In genomic region chr5:136108131-136108739, GRCh38 we compare ENCODE assay signal across 15 cellular contexts. TPM values are rescaled to one million over a fixed set of nuclear protein-coding genes. Genes with fewer than 3 reads are reported as not detected.
DNase-seq lines count a peak whose midpoint lies in the region; ATAC-seq, FAIRE-seq and TF ChIP-seq lines count a peak whose summit lies in the region.
"Had no signal": no experiment of that assay in that cellular context is flagged by ENCODE, and none has a peak within 500 bp of the region (broad histone marks: within the 10 kb centered on the region; RNA-seq: fewer than 3 reads in every experiment).

No MANE protein-coding gene starts in this region.

- H3K9me3 ChIP-seq in pancreas (no peaks in the 10 kb centered on the region), Caco-2 (peaks cover 5% of the 10 kb centered on the region; the same call in 1 of the 2 replicates)
- H3K9me3 ChIP-seq: SJSA1, stomach had no signal

- H3K4me3 ChIP-seq in pancreas (no peak overlapping the region), Caco-2 (ENCODE audit: low read depth, low read length) (no peak overlapping the region)
- H3K4me3 ChIP-seq: dorsolateral prefrontal cortex, SJSA1, stomach had no signal

- no peaks in the 10 kb centered on the region for H3K27me3 ChIP-seq in pancreas
- no peaks in the 10 kb centered on the region for H3K27me3 ChIP-seq in Caco-2 (replicated peaks; ENCODE audit: control insufficient read depth, insufficient read depth, low read length)
- H3K27me3 ChIP-seq: stomach had no signal

- intact Hi-C loops in pancreas (cut with DNase I) (no loop called here), Caco-2 (cut with micrococcal nuclease; ENCODE audit: unreplicated experiment) (no loop called here), left colon (cut with DNase I, micrococcal nuclease) (no loop called here)
- intact Hi-C loops in activated T-helper 2 cell treated with anti-CD3 and anti-CD28 coated beads, Interferon-gamma antibody, Interleukin-2, Interleukin-4, amounts not matched to agents 10 μg/mL and 5 μg/mL and 100 μg/mL, durations not matched to agents 14 hours and 24 hours and 36 hours (cut with micrococcal nuclease) = no loop called here

- no peak for FAIRE-seq in pancreas (lab: Jason Lieb, UNC)

- CTCF ChIA-PET in Caco-2 (lab: Charles Lee) = interaction anchor here (2.6 kb wide), 1 partner anchor 10 kb away, joined by 7 read pairs; no protein-coding TSS in a partner anchor

- no peaks in the 10 kb centered on the region for H3K4me1 Mint-ChIP-seq in activated T-helper 2 cell treated with anti-CD3 and anti-CD28 coated beads, Interferon-gamma antibody, Interleukin-2, Interleukin-4, amounts not matched to agents 10 μg/mL and 5 μg/mL and 100 μg/mL, durations not matched to agents 14 hours and 24 hours and 36 hours (ENCODE audit: low read depth)
- H3K4me1 Mint-ChIP-seq in Caco-2 (ENCODE audit: low read depth, unreplicated experiment) = peaks cover 32% of the 10 kb centered on the region

- no peak overlapping the region for H3K27ac Mint-ChIP-seq in activated T-helper 2 cell treated with anti-CD3 and anti-CD28 coated beads, Interferon-gamma antibody, Interleukin-2, Interleukin-4, amounts not matched to agents 10 μg/mL and 5 μg/mL and 100 μg/mL, durations not matched to agents 14 hours and 24 hours and 36 hours
- no peak overlapping the region for H3K27ac Mint-ChIP-seq in Caco-2 (ENCODE audit: unreplicated experiment)

- ATAC-seq in GM18909 (IDR thresholded peaks at IDR 0.05; ENCODE audit: poor library complexity, unreplicated experiment) = peak; percentile 54
- ATAC-seq in HG02623 (IDR thresholded peaks at IDR 0.05; ENCODE audit: unreplicated experiment) = peak; percentile 60
- ATAC-seq in pancreas = peak; percentile 71 to 92 (median 87)
- no peak for ATAC-seq in left colon

- H3K36me3 Mint-ChIP-seq in activated T-helper 2 cell treated with anti-CD3 and anti-CD28 coated beads, Interferon-gamma antibody, Interleukin-2, Interleukin-4, amounts not matched to agents 10 μg/mL and 5 μg/mL and 100 μg/mL, durations not matched to agents 14 hours and 24 hours and 36 hours (ENCODE audit: low read depth) = no peaks in the 10 kb centered on the region
- no peaks in the 10 kb centered on the region for H3K36me3 Mint-ChIP-seq in Caco-2 (ENCODE audit: insufficient read depth, unreplicated experiment)

- no peak overlapping the region for H3K27ac ChIP-seq in pancreas
- H3K27ac ChIP-seq: C4-2B, dorsolateral prefrontal cortex, SJSA1, stomach had no signal

- peaks cover 9% of the 10 kb centered on the region for H3K27me3 Mint-ChIP-seq in activated T-helper 2 cell treated with anti-CD3 and anti-CD28 coated beads, Interferon-gamma antibody, Interleukin-2, Interleukin-4, amounts not matched to agents 10 μg/mL and 5 μg/mL and 100 μg/mL, durations not matched to agents 14 hours and 24 hours and 36 hours (ENCODE audit: low read depth)
- no peaks in the 10 kb centered on the region for H3K27me3 Mint-ChIP-seq in Caco-2 (ENCODE audit: insufficient read depth, unreplicated experiment)

- DNase-seq in HPDE6-E6E7 (ENCODE audit: extremely low spot score) (peak; percentile 42), pancreas (peak in 1 of 6 donors; percentile 30), Caco-2 (no peak), left colon (no peak), UCSD-AML1 (lab: John Stamatoyannopoulos, UW; ENCODE audit: unreplicated experiment) (no peak)
- DNase-seq in activated T-helper 2 cell treated with anti-CD3 and anti-CD28 coated beads, Interferon-gamma antibody, Interleukin-2, Interleukin-4, amounts not matched to agents 10 μg/mL and 5 μg/mL and 100 μg/mL, durations not matched to agents 14 hours and 24 hours and 36 hours (ENCODE audit: low spot score) = no peak
- DNase-seq: dorsolateral prefrontal cortex, foreskin melanocyte, kidney glomerular epithelial cell, NCI-H774, stomach had no signal

- POLR2A ChIA-PET in Caco-2 (lab: Charles Lee) = no interaction called here

- no peaks in the 10 kb centered on the region for H3K9me3 Mint-ChIP-seq in activated T-helper 2 cell treated with anti-CD3 and anti-CD28 coated beads, Interferon-gamma antibody, Interleukin-2, Interleukin-4, amounts not matched to agents 10 μg/mL and 5 μg/mL and 100 μg/mL, durations not matched to agents 14 hours and 24 hours and 36 hours
- no peaks in the 10 kb centered on the region for H3K9me3 Mint-ChIP-seq in Caco-2 (ENCODE audit: unreplicated experiment)

- TF ChIP-seq CTCF in pancreas (IDR thresholded peaks at IDR 0.05) (no peak), Caco-2 (IDR thresholded peaks at IDR 0.05; ENCODE audit: insufficient read depth in 1 of 2, low read depth in 1 of 2, low read length in 1 of 2, severe bottlenecking in 1 of 2, unreplicated experiment in 1 of 2) (no peak)

- no peak overlapping the region for H3K4me3 Mint-ChIP-seq in activated T-helper 2 cell treated with anti-CD3 and anti-CD28 coated beads, Interferon-gamma antibody, Interleukin-2, Interleukin-4, amounts not matched to agents 10 μg/mL and 5 μg/mL and 100 μg/mL, durations not matched to agents 14 hours and 24 hours and 36 hours (ENCODE audit: low read depth)
- no peak overlapping the region for H3K4me3 Mint-ChIP-seq in Caco-2 (ENCODE audit: unreplicated experiment)

- 48% methylated on average over 3 of the region's 3 CpGs for WGBS in pancreas, 2 donors

- H3K4me1 ChIP-seq in pancreas (peaks cover 4 to 11% (median 9%) of the 10 kb centered on the region in 3 donors), Caco-2 (peaks cover 80% of the 10 kb centered on the region)
- H3K4me1 ChIP-seq: SJSA1 had no signal

- H3K36me3 ChIP-seq in pancreas = no peaks in the 10 kb centered on the region
- H3K36me3 ChIP-seq in Caco-2 (ENCODE audit: control insufficient read depth, insufficient read depth, low read length) = no peaks in the 10 kb centered on the region
- H3K36me3 ChIP-seq: SJSA1, stomach had no signal

- no TSS peak for BruUV-seq in Caco-2 (replicated peaks; lab: Mats Ljungman, UMichigan)

RNA-seq across cellular contexts. Expression of gene SMAD5, which starts 24.4 kb away (rescaled TPM):
- total RNA-seq in pancreas (10 to 100 TPM; 18.5 to 46.1 (median 23.4) TPM), Caco-2 (2022) (141 and 142 TPM in 2 replicates), left colon (10 to 100 TPM; 45.6 to 46.8 TPM)
- 1 to 10 TPM; 4.3 to 8.8 TPM for polyA plus RNA-seq in pancreas
- 19.7 and 21.7 TPM in 2 replicates for total RNA-seq in activated T-helper 2 cell treated with anti-CD3 and anti-CD28 coated beads, Interferon-gamma antibody, Interleukin-2, Interleukin-4, amounts not matched to agents 10 μg/mL and 5 μg/mL and 100 μg/mL, durations not matched to agents 14 hours and 24 hours and 36 hours
